24 cellular contexts compared by ENCODE assay signal in genomic region chr10:129095980-129096339, GRCh38.
DNase-seq lines count a peak whose midpoint lies in the region; ATAC-seq and TF ChIP-seq lines count a peak whose summit lies in the region.
"Had no signal": no experiment of that assay in that cellular context is flagged by ENCODE, and none has a peak within 500 bp of the region (broad histone marks: within the 10 kb centered on the region; RNA-seq: fewer than 3 reads in every experiment).

No MANE protein-coding gene starts in this region.

- H3K4me1 ChIP-seq in esophagus muscularis mucosa (peaks cover 14 to 29% (median 24%) of the 10 kb centered on the region in 4 donors), osteoblast (ENCODE audit: insufficient read depth, low read length) (peaks cover 16% of the 10 kb centered on the region), aorta (ENCODE audit: control insufficient read depth in 1 of 2, insufficient read depth in 2 of 2, low read length in 2 of 2) (peaks cover 0 to 8% of the 10 kb centered on the region in 2 donors)
- H3K4me1 ChIP-seq: parathyroid adenoma had no signal

- H4K20me1 ChIP-seq in osteoblast (ENCODE audit: insufficient read depth, low read length) = no peaks in the 10 kb centered on the region
- H4K20me1 ChIP-seq: BLaER1 had no signal

- H2AFZ ChIP-seq in osteoblast (ENCODE audit: low read length) = no peak overlapping the region
- H2AFZ ChIP-seq: parathyroid adenoma had no signal

- no peak overlapping the region for H3K4me3 ChIP-seq in esophagus muscularis mucosa
- H3K4me3 ChIP-seq in osteoblast (ENCODE audit: insufficient read depth, low read length) = no peak overlapping the region
- no peak overlapping the region for H3K4me3 ChIP-seq in aorta (ENCODE audit: low read length in 2 of 2)
- H3K4me3 ChIP-seq: BLaER1, GM12878 had no signal

- H3K79me2 ChIP-seq in osteoblast (ENCODE audit: insufficient read depth, low read length) = no peaks in the 10 kb centered on the region
- H3K79me2 ChIP-seq: parathyroid adenoma had no signal

- peak overlapping the region; percentile 38 to 66 (median 51) for H3K27ac ChIP-seq in esophagus muscularis mucosa (replicated peaks in 1 of 4)
- peak overlapping the region; percentile 6 for H3K27ac ChIP-seq in osteoblast (ENCODE audit: low read depth, low read length)
- H3K27ac ChIP-seq in aorta (ENCODE audit: low read depth in 1 of 2, low read length in 2 of 2) = no peak overlapping the region
- H3K27ac ChIP-seq: BLaER1, parathyroid adenoma had no signal

- H3K27me3 ChIP-seq in esophagus muscularis mucosa (no peaks in the 10 kb centered on the region), osteoblast (ENCODE audit: insufficient read depth, low read length) (peaks cover 3% of the 10 kb centered on the region), aorta (ENCODE audit: control insufficient read depth in 1 of 2, insufficient read depth in 2 of 2, low read length in 1 of 2) (no peaks in the 10 kb centered on the region)
- H3K27me3 ChIP-seq: BLaER1 had no signal

- no peaks in the 10 kb centered on the region for H3K9me3 ChIP-seq in esophagus muscularis mucosa
- no peaks in the 10 kb centered on the region for H3K9me3 ChIP-seq in osteoblast (ENCODE audit: low read depth, low read length)
- H3K9me3 ChIP-seq in aorta (ENCODE audit: control insufficient read depth, low read length) = no peaks in the 10 kb centered on the region
- H3K9me3 ChIP-seq: BLaER1 had no signal

- H3K36me3 ChIP-seq in esophagus muscularis mucosa (no peaks in the 10 kb centered on the region), osteoblast (ENCODE audit: insufficient read depth, low read length) (no peaks in the 10 kb centered on the region), aorta (ENCODE audit: control insufficient read depth in 1 of 2, insufficient read depth in 2 of 2, low read length in 1 of 2) (no peaks in the 10 kb centered on the region)
- H3K36me3 ChIP-seq: BLaER1 had no signal

- TF ChIP-seq CTCF in esophagus muscularis mucosa (IDR thresholded peaks at IDR 0.05) (no peak), osteoblast (IDR thresholded peaks at IDR 0.05; ENCODE audit: extremely low read depth, low read depth, low read length) (no peak)

- 20% methylated on average over 3 of the region's 3 CpGs for WGBS in esophagus muscularis mucosa
- WGBS in aorta, 2 donors = 1 to 5% methylated on average over 3 of the region's 3 CpGs

- TF ChIP-seq POLR2A in esophagus muscularis mucosa (IDR thresholded peaks at IDR 0.05; ENCODE audit: low read depth) = no peak

- DNase-seq in NOMO-1 treated with DMSO at 0.1 percent for 48 hours (lab: John Stamatoyannopoulos, UW; ENCODE audit: unreplicated experiment) (peak; percentile 34), NOMO-1 treated with dmso at 0.1 percent for 144 hours (lab: John Stamatoyannopoulos, UW; ENCODE audit: unreplicated experiment) (no peak), esophagus muscularis mucosa (ENCODE audit: extremely low spot score) (no peak), osteoblast (ENCODE audit: insufficient read length, low spot score, missing footprints) (no peak), aorta (no peak), T1000 (lab: John Stamatoyannopoulos, UW) (no peak), germinal center (ENCODE audit: low spot score) (no peak)
- DNase-seq: 8988T; activated CD4-positive, alpha-beta T cell treated with anti-CD3 and anti-CD28 coated beads for 36 hours; activated naive CD4-positive, alpha-beta T cell treated with anti-CD3 and anti-CD28 coated beads for 36 hours; activated T-cell treated with anti-CD3 and anti-CD28 coated beads, Interleukin-2, amount 50 U/mL, for 48 hours; COR-L47; DND-41; effector CD4-positive, alpha-beta T cell; naive thymus-derived CD8-positive, alpha-beta T cell; NCI-H1092; NCI-H187 treated with DMSO at 0.1 percent for 48 hours; NCI-H748 treated with DMSO at 0.1 percent for 48 hours; SHP77 treated with DMSO at 0.1 percent for 48 hours; T-cell had no signal

- intact Hi-C loops in esophagus muscularis mucosa (cut with DNase I) (no loop called here), aorta (cut with DNase I) (loop anchor here in 1 of 2 donors (10.0 kb wide), 1 partner anchor 369 kb away; the partner anchor contains the start of gene MGMT)

- ATAC-seq in aorta (ENCODE audit: low FRiP score) (peak; percentile 71), HG03095 (IDR thresholded peaks at IDR 0.05; ENCODE audit: unreplicated experiment) (no peak)
- ATAC-seq: activated CD4-positive, alpha-beta T cell treated with anti-CD3 and anti-CD28 coated beads for 36 hours; GM12878; naive thymus-derived CD8-positive, alpha-beta T cell; T-cell had no signal

- no peak for TF ChIP-seq EP300 in esophagus muscularis mucosa (IDR thresholded peaks at IDR 0.05)

- no peak overlapping the region for H3K4me2 ChIP-seq in osteoblast (ENCODE audit: insufficient read depth, low read length)
- H3K4me2 ChIP-seq: BLaER1 had no signal

Comparison
In these comparisons a context has a peak if more than half of its experiments do, and no peak if none do; other contexts are left out.
1. H3K27ac ChIP-seq: peak in esophagus muscularis mucosa (4 of 4) and osteoblast (single experiment); none in aorta (0 of 2).